1 cellular context compared by ENCODE assay signal in the genomic region with DNA sequence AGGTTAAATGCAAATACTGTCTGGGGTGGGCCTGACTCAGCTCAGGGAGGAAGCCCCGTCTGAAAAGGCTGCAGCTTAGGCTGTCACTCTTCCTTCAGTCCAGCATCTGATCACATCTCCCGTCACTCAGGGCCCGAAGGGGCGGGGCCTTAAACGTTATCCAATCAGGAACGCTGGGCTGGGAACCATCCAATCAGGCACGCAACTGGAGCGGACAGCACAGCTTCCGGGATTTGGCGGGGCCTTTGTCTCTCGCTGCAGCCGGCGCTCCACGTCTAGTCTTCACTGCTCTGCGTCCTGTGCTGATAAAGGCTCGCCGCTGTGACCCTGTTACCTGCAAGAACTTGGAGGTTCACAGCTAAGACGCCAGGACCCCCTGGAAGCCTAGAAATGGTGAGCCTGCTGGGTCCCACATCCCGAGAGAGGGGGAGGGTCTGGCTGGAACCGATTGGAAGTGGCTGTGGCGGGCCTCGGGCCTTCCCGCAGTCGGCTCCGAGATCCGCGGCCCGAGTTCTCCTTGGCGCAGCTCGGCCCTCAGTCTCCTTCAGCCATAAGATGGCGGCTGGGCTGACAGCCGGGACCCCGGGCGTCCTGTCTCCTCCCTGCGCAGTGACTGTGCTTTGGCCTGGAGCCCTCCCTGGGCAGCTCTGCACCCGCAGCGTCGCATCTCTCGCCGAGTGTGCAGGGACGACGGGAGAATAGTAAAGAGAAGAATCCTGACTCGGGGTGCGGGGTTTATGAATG.
TF ChIP-seq lines count a peak whose summit lies in the region.

TSS of gene ZNF92 (plus strand) at position 248 of the 744 bp plus-strand sequence. CDS start at position 391, 143 bp downstream.

TF ChIP-seq in HepG2, 621 proteins besides CTCF, POLR2A, EP300 and RAD21 (continued from another document and continues in another):
- TF ChIP-seq AGO2 (optimal IDR thresholded peaks at IDR 0.05; ENCODE audit: low read depth, low read length) (peak; percentile 72), ZFP62 (CRISPR knock-in tag; IDR thresholded peaks at IDR 0.05) (no peak), ZNF446 (CRISPR knock-in tag; IDR thresholded peaks at IDR 0.05) (peak; percentile 42; the same call in 1 of the 2 replicates), PRPF4 (IDR thresholded peaks at IDR 0.05; ENCODE audit: low read depth, low read length, poor library complexity, severe bottlenecking) (no peak), SP1 (IDR thresholded peaks at IDR 0.05) (no peak), SP1 (CRISPR knock-in tag; IDR thresholded peaks at IDR 0.05) (peak; percentile 51; the same call in 1 of the 2 replicates), ZNF234 (CRISPR knock-in tag; conservative IDR thresholded peaks at IDR 0.05) (no peak), ZBTB21 (CRISPR knock-in tag; IDR thresholded peaks at IDR 0.05) (no peak), DZIP1 (CRISPR knock-in tag; IDR thresholded peaks at IDR 0.05) (peak; percentile 76; the same call in 1 of the 2 replicates), DBP (CRISPR knock-in tag; IDR thresholded peaks at IDR 0.05; ENCODE audit: not compliant biosample characterization) (no peak), GABPB1 (CRISPR knock-in tag; IDR thresholded peaks at IDR 0.05) (peak; percentile 60), ZMAT5 (CRISPR knock-in tag; IDR thresholded peaks at IDR 0.05; ENCODE audit: borderline replicate concordance, low read depth) (no peak), ZNF232 (CRISPR knock-in tag; IDR thresholded peaks at IDR 0.05; ENCODE audit: borderline replicate concordance) (peak; percentile 83; the same call in 1 of the 2 replicates), PHF5A (CRISPR knock-in tag; IDR thresholded peaks at IDR 0.05; ENCODE audit: low read depth, unreplicated experiment) (no peak), ZNF317 (CRISPR knock-in tag; IDR thresholded peaks at IDR 0.05) (peak; percentile 66), ZNF432 (CRISPR knock-in tag; IDR thresholded peaks at IDR 0.05; ENCODE audit: borderline replicate concordance) (no peak), POGK (CRISPR knock-in tag; conservative IDR thresholded peaks at IDR 0.05) (0 out of 2 replicates have a peak, but pooled peaks have one; percentile 53), ZNF256 (CRISPR knock-in tag; conservative IDR thresholded peaks at IDR 0.05) (peak; percentile 65; the same call in 1 of the 2 replicates), CHD4 (IDR thresholded peaks at IDR 0.05; ENCODE audit: borderline replicate concordance, low read length) (no peak), TBL1XR1 (IDR thresholded peaks at IDR 0.05; ENCODE audit: borderline replicate concordance, low read length, partially characterized antibody) (no peak), ZNF615 (CRISPR knock-in tag; IDR thresholded peaks at IDR 0.05; ENCODE audit: borderline replicate concordance) (no peak), ZBTB7B (CRISPR knock-in tag; IDR thresholded peaks at IDR 0.05) (no peak), NR2F1 (CRISPR knock-in tag; IDR thresholded peaks at IDR 0.05) (no peak), ZBTB46 (CRISPR knock-in tag; IDR thresholded peaks at IDR 0.05; ENCODE audit: borderline replicate concordance) (no peak), RBM22 (optimal IDR thresholded peaks at IDR 0.05; ENCODE audit: low read length) (no peak), MIER2 (CRISPR knock-in tag; IDR thresholded peaks at IDR 0.05) (no peak), ZNF510 (CRISPR knock-in tag; IDR thresholded peaks at IDR 0.05; ENCODE audit: low read depth) (peak; percentile 91), GPN1 (CRISPR knock-in tag; IDR thresholded peaks at IDR 0.05; ENCODE audit: borderline replicate concordance) (no peak), ZNF761 (CRISPR knock-in tag; conservative IDR thresholded peaks at IDR 0.05) (peak; percentile 77), HDAC6 (IDR thresholded peaks at IDR 0.05; ENCODE audit: low read depth, low read length) (no peak), THAP11 (CRISPR knock-in tag; IDR thresholded peaks at IDR 0.05) (peak; percentile 63), ZFP36L2 (CRISPR knock-in tag; IDR thresholded peaks at IDR 0.05) (no peak), DR1 (CRISPR knock-in tag; IDR thresholded peaks at IDR 0.05) (peak; percentile 86), KDM1A (CRISPR knock-in tag; IDR thresholded peaks at IDR 0.05) (no peak), ZNF143 (CRISPR knock-in tag; IDR thresholded peaks at IDR 0.05) (0 out of 2 replicates have a peak, but pooled peaks have one; percentile 16), ZFP36L1 (CRISPR knock-in tag; IDR thresholded peaks at IDR 0.05) (peak; percentile 71; the same call in 1 of the 2 replicates), KDM3A (CRISPR knock-in tag; IDR thresholded peaks at IDR 0.05; ENCODE audit: low read depth) (no peak), ARID5B (CRISPR knock-in tag; IDR thresholded peaks at IDR 0.05) (no peak), KDM5A (IDR thresholded peaks at IDR 0.05; ENCODE audit: borderline replicate concordance, low read length) (peak; percentile 66; the same call in 1 of the 2 replicates), ZFP1 (CRISPR knock-in tag; IDR thresholded peaks at IDR 0.05) (no peak), ZNF12 (CRISPR knock-in tag; IDR thresholded peaks at IDR 0.05) (no peak), IRF1 (CRISPR knock-in tag; IDR thresholded peaks at IDR 0.05; ENCODE audit: low read depth) (no peak), ZNF543 (CRISPR knock-in tag; IDR thresholded peaks at IDR 0.05) (peak; percentile 84), SYNCRIP (IDR thresholded peaks at IDR 0.05; ENCODE audit: insufficient read depth, low read depth, low read length) (no peak)
- TF ChIP-seq, protein P1, sequence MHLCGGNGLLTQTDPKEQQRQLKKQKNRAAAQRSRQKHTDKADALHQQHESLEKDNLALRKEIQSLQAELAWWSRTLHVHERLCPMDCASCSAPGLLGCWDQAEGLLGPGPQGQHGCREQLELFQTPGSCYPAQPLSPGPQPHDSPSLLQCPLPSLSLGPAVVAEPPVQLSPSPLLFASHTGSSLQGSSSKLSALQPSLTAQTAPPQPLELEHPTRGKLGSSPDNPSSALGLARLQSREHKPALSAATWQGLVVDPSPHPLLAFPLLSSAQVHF (CRISPR knock-in tag; IDR thresholded peaks at IDR 0.05): no peak
- TF ChIP-seq, protein P2, sequence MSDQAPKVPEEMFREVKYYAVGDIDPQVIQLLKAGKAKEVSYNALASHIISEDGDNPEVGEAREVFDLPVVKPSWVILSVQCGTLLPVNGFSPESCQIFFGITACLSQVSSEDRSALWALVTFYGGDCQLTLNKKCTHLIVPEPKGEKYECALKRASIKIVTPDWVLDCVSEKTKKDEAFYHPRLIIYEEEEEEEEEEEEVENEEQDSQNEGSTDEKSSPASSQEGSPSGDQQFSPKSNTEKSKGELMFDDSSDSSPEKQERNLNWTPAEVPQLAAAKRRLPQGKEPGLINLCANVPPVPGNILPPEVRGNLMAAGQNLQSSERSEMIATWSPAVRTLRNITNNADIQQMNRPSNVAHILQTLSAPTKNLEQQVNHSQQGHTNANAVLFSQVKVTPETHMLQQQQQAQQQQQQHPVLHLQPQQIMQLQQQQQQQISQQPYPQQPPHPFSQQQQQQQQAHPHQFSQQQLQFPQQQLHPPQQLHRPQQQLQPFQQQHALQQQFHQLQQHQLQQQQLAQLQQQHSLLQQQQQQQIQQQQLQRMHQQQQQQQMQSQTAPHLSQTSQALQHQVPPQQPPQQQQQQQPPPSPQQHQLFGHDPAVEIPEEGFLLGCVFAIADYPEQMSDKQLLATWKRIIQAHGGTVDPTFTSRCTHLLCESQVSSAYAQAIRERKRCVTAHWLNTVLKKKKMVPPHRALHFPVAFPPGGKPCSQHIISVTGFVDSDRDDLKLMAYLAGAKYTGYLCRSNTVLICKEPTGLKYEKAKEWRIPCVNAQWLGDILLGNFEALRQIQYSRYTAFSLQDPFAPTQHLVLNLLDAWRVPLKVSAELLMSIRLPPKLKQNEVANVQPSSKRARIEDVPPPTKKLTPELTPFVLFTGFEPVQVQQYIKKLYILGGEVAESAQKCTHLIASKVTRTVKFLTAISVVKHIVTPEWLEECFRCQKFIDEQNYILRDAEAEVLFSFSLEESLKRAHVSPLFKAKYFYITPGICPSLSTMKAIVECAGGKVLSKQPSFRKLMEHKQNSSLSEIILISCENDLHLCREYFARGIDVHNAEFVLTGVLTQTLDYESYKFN (CRISPR knock-in tag; conservative IDR thresholded peaks at IDR 0.05): peak; percentile 45; the same call in 1 of the 2 replicates
